ENCODE assay signal across 9 cellular contexts in the genomic region with DNA sequence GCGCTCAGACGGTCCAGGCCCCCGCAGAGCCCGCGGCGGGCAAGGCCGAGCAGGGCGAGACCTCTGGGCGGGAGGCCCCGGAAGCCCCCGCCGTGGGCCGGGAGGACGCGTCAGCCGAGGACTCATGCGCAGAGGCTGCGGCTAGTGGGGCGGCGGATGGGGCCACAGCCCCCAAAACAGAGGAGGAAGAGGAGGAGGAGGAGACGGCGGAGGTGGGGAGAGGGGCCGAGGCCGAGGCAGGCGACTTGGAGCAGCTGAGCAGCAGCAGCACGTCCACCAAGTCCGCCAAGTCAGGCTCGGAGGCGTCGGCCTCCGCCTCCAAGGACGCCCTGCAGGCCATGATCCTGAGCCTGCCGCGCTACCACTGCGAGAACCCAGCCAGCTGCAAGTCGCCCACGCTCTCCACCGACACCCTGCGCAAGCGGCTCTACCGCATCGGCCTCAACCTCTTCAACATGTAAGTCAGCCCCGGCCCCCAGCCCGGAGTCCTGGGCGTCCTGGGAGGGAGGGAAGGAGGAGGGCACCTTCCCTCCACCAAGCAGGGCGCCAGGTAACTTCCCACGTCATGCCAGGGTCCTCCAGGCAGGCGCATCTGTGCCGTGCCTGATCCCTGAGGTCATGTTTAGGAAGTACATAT.
A peak's percentile ranks its signal among the peaks of the same experiment; 100 is the strongest.
DNase-seq lines count a peak whose midpoint lies in the region; ATAC-seq, FAIRE-seq and TF ChIP-seq lines count a peak whose summit lies in the region.
"Had no signal": no experiment of that assay in that cellular context is flagged by ENCODE, and none has a peak within 500 bp of the region (broad histone marks: within the 10 kb centered on the region; RNA-seq: fewer than 3 reads in every experiment).

No MANE protein-coding gene starts in this region.

- no peak for TF ChIP-seq EP300 in H1 (IDR thresholded peaks at IDR 0.05; ENCODE audit: borderline replicate concordance in 1 of 2, low read depth in 2 of 2, low read length in 2 of 2)

- no peak overlapping the region for H2BK120ac ChIP-seq in H1 (replicated peaks; ENCODE audit: low read depth, low read length)

- H3K4me1 Mint-ChIP-seq in nephron progenitor cell = peaks cover 52% of the 10 kb centered on the region

- peak; percentile 8 to 9 for DNase-seq in activated CD4-positive, alpha-beta T cell treated with anti-CD3 and anti-CD28 coated beads for 4 hours
- DNase-seq in activated CD4-positive, alpha-beta T cell treated with anti-CD3 and anti-CD28 coated beads, Interleukin-2, amount 50 U/mL, for 1 hour = no peak
- DNase-seq in H1 (ENCODE audit: low read depth in 1 of 2, low spot score in 2 of 2) (peak in 1 of 2 experiments; percentile 70), nephron progenitor cell (peak; percentile 49), NOMO-1 (lab: John Stamatoyannopoulos, UW; ENCODE audit: unreplicated experiment in 2 of 2) (no peak)

- 12% methylated on average over 26 of the region's 49 CpGs; no CpG with 5 or more reads in 1 of the 2 experiments for WGBS in H1 (ENCODE audit: extremely low coverage in 1 of 2, insufficient coverage in 1 of 2, insufficient read length in 1 of 2, insufficient replicate concordance in 2 of 2, low coverage in 1 of 2, low lambda C conversion rate in 2 of 2, missing lambda C conversion rate in 1 of 2), 2 experiments
- 28% methylated on average over 49 of the region's 49 CpGs for WGBS in thymus

- peaks cover 0 to 6% of the 10 kb centered on the region in 2 experiments; a peak in 1 of 4 replicates for H3K9me3 ChIP-seq in H1 (ENCODE audit: insufficient read depth in 2 of 2, low read depth in 1 of 2, low read length in 1 of 2)
- no peaks in the 10 kb centered on the region for H3K9me3 ChIP-seq in thymus (ENCODE audit: control insufficient read depth)

- peak overlapping the region; percentile 95; the same call in 1 of the 2 replicates for H2BK12ac ChIP-seq in H1 (ENCODE audit: low read depth, low read length)

- H3K14ac ChIP-seq in H1 (ENCODE audit: insufficient read length) = no peak overlapping the region

- H3K79me1 ChIP-seq in H1 (ENCODE audit: low read depth, low read length) = no peaks in the 10 kb centered on the region

- peak overlapping the region; percentile 73 for H3K4me3 Mint-ChIP-seq in nephron progenitor cell

- H2AK5ac ChIP-seq in H1 (ENCODE audit: low read depth, low read length) = no peak overlapping the region; the same call in 1 of the 2 replicates

- H3K4me3 ChIP-seq in H1 (ENCODE audit: extremely low read depth in 1 of 4, insufficient read depth in 2 of 4, low read depth in 3 of 4, low read length in 4 of 4) (peak overlapping the region; percentile 18 to 53 (median 26); a peak in 6 of 8 replicates), thymus (ENCODE audit: low read length) (peak overlapping the region; percentile 27)

- H3K27me3 ChIP-seq in H1 (replicated peaks in 1 of 4; ENCODE audit: control insufficient read depth in 3 of 4, extremely low read depth in 1 of 4, insufficient read depth in 3 of 4, low read length in 3 of 4) (peaks cover 6 to 41% (median 27%) of the 10 kb centered on the region in 4 experiments), thymus (ENCODE audit: control insufficient read depth, insufficient read depth) (peaks cover 13% of the 10 kb centered on the region)

- peak overlapping the region; percentile 72; the same call in 1 of the 2 replicates for H2AFZ ChIP-seq in H1 (ENCODE audit: low read length)

- H3K36me3 ChIP-seq in H1 (ENCODE audit: control insufficient read depth in 2 of 4, insufficient read depth in 4 of 4, low read length in 3 of 4) = 0 out of 8 replicates have a peak, but pooled peaks cover 0 to 3% (median 0%) of the 10 kb centered on the region in 4 experiments
- no peaks in the 10 kb centered on the region for H3K36me3 ChIP-seq in thymus (ENCODE audit: control insufficient read depth, insufficient read depth)

- H3K4me2 ChIP-seq in H1 (ENCODE audit: insufficient read depth in 1 of 2, low read depth in 2 of 2, low read length in 2 of 2) = peak overlapping the region; percentile 51 to 66

- no peak overlapping the region for H3K27ac Mint-ChIP-seq in nephron progenitor cell

- no peak overlapping the region for H3K56ac ChIP-seq in H1 (replicated peaks; ENCODE audit: insufficient read length, low read depth, low read length)

- CTCF ChIA-PET in H1 (lab: Charles Lee; ENCODE audit: partially characterized antibody) = interaction anchor here (1.2 to 2.4 kb wide), 6 partner anchors 10 to 81 kb away, joined by 3 to 18 read pairs (median 6); no protein-coding TSS in a partner anchor

- H2BK5ac ChIP-seq in H1 (ENCODE audit: low read depth, low read length) = peak overlapping the region; percentile 75; the same call in 1 of the 2 replicates

- no peaks in the 10 kb centered on the region for H3K36me3 Mint-ChIP-seq in nephron progenitor cell (ENCODE audit: low read depth)

- peak overlapping the region; percentile 84 for H4K8ac ChIP-seq in H1 (ENCODE audit: extremely low read depth, insufficient read depth, low read length)

- H3K4me1 ChIP-seq in H1 (replicated peaks in 1 of 4; ENCODE audit: control insufficient read depth in 3 of 4, insufficient read depth in 4 of 4, low read length in 3 of 4) = peaks cover 4 to 41% (median 26%) of the 10 kb centered on the region in 4 experiments
- no peaks in the 10 kb centered on the region for H3K4me1 ChIP-seq in thymus (ENCODE audit: control insufficient read depth, insufficient read depth, low read length)

- no peak overlapping the region for H3K23ac ChIP-seq in H1 (ENCODE audit: insufficient read length)

- peak overlapping the region; percentile 66; the same call in 1 of the 2 replicates for H2BK20ac ChIP-seq in H1 (ENCODE audit: low read length)

- H4K5ac ChIP-seq in H1 (ENCODE audit: insufficient read length, low read depth, low read length) = no peak overlapping the region

- H3K23me2 ChIP-seq in H1 (ENCODE audit: low read depth, low read length) = no peaks in the 10 kb centered on the region; the same call in 1 of the 2 replicates

- FAIRE-seq in H1 (lab: Jason Lieb, UNC) = no peak
- FAIRE-seq: A204.1 had no signal

- H3K27me3 Mint-ChIP-seq in nephron progenitor cell (ENCODE audit: low read depth, poor library complexity) = peaks cover 70% of the 10 kb centered on the region

- H2BK15ac ChIP-seq in H1 (ENCODE audit: low read length) = peak overlapping the region; percentile 97; the same call in 1 of the 2 replicates

- H4K20me1 ChIP-seq in H1 (replicated peaks in 1 of 2; ENCODE audit: control insufficient read depth in 1 of 2, insufficient read depth in 2 of 2, low read length in 2 of 2) = no peaks in the 10 kb centered on the region

- no peak overlapping the region for H3K9ac ChIP-seq in H1 (replicated peaks in 1 of 4; ENCODE audit: extremely low read depth in 1 of 4, low read depth in 3 of 4, low read length in 3 of 4)

- ATAC-seq in GM21619 (IDR thresholded peaks at IDR 0.05; ENCODE audit: unreplicated experiment) = no peak
- ATAC-seq in HG03469 (IDR thresholded peaks at IDR 0.05; ENCODE audit: unreplicated experiment) = no peak

- H3K9me3 Mint-ChIP-seq in nephron progenitor cell = no peaks in the 10 kb centered on the region

- H3K18ac ChIP-seq in H1 (ENCODE audit: extremely low read depth, low read length) = peak overlapping the region; percentile 88

- H3K27ac ChIP-seq in H1 (ENCODE audit: low read depth, low read length) (no peak overlapping the region), thymus (ENCODE audit: low read depth) (no peak overlapping the region)

- no peak for TF ChIP-seq POLR2A in H1 (IDR thresholded peaks at IDR 0.05; ENCODE audit: control extremely low read depth in 1 of 2, low read depth in 2 of 2, low read length in 2 of 2)

- H4K91ac ChIP-seq in H1 (replicated peaks; ENCODE audit: insufficient read length, low read length) = peak overlapping the region; percentile 31

- TF ChIP-seq RAD21 in H1 (IDR thresholded peaks at IDR 0.05 in 1 of 2, conservative IDR thresholded peaks at IDR 0.05 in 1 of 2; ENCODE audit: low read depth in 2 of 2, low read length in 2 of 2) = no peak

- POLR2A ChIA-PET in H1 (lab: Charles Lee; ENCODE audit: partially characterized antibody) = interaction anchor here (0.5 to 4.2 kb wide), 3 partner anchors 10 to 21 kb away, joined by 5 to 19 read pairs (median 7); no protein-coding TSS in a partner anchor

- H3K4ac ChIP-seq in H1 (replicated peaks; ENCODE audit: insufficient read length, low read depth, low read length) = no peak overlapping the region

- no peaks in the 10 kb centered on the region for H3K79me2 ChIP-seq in H1 (ENCODE audit: control insufficient read depth in 1 of 2, insufficient read depth in 2 of 2, low read length in 2 of 2)

- TF ChIP-seq CTCF in H1 (IDR thresholded peaks at IDR 0.05; ENCODE audit: control extremely low read depth in 1 of 3, insufficient read depth in 1 of 3, low read depth in 1 of 3, low read length in 3 of 3) = no peak
- TF ChIP-seq CTCF in nephron progenitor cell (IDR thresholded peaks at IDR 0.05) = no peak

TF ChIP-seq in H1, 55 proteins besides CTCF, POLR2A, EP300 and RAD21 (continues in another document):
- TF ChIP-seq SP4 (IDR thresholded peaks at IDR 0.05; ENCODE audit: low read length) = no peak
- TF ChIP-seq YY1 (IDR thresholded peaks at IDR 0.05; ENCODE audit: low read depth, low read length) = no peak
- no peak for TF ChIP-seq RBBP5 (IDR thresholded peaks at IDR 0.05; ENCODE audit: borderline replicate concordance, low read depth, low read length)
- TF ChIP-seq SIN3A (conservative IDR thresholded peaks at IDR 0.05 in 1 of 2, IDR thresholded peaks at IDR 0.05 in 1 of 2; ENCODE audit: low read depth in 1 of 2, low read length in 2 of 2) = no peak
- TF ChIP-seq KDM1A (IDR thresholded peaks at IDR 0.05; ENCODE audit: borderline replicate concordance, low read length) = no peak
- no peak for TF ChIP-seq HDAC2 (IDR thresholded peaks at IDR 0.05; ENCODE audit: borderline replicate concordance in 1 of 2, low read depth in 2 of 2, low read length in 2 of 2)
- TF ChIP-seq, protein P1, sequence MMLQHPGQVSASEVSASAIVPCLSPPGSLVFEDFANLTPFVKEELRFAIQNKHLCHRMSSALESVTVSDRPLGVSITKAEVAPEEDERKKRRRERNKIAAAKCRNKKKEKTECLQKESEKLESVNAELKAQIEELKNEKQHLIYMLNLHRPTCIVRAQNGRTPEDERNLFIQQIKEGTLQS (IDR thresholded peaks at IDR 0.05; ENCODE audit: insufficient read depth, low read depth, low read length) = no peak
- TF ChIP-seq E2F6 (IDR thresholded peaks at IDR 0.05) = peak; percentile 76
- TF ChIP-seq MAFK (IDR thresholded peaks at IDR 0.05; ENCODE audit: low read depth, low read length) = no peak
- TF ChIP-seq RXRA (IDR thresholded peaks at IDR 0.05; ENCODE audit: insufficient read depth, low read depth, low read length) = no peak
- TF ChIP-seq PHF8 (conservative IDR thresholded peaks at IDR 0.05; ENCODE audit: low read depth, low read length) = no peak
- TF ChIP-seq SIRT6 (IDR thresholded peaks at IDR 0.05; ENCODE audit: low read length) = no peak
- no peak for TF ChIP-seq CBX5 (IDR thresholded peaks at IDR 0.05; ENCODE audit: low read depth, low read length)

Comparison
In these comparisons a context has a peak if more than half of its experiments do, and no peak if none do; other contexts are left out.
1. DNase-seq: peak in activated CD4-positive, alpha-beta T cell treated with anti-CD3 and anti-CD28 coated beads for 4 hours (2 of 2) and nephron progenitor cell (single experiment); none in activated CD4-positive, alpha-beta T cell treated with anti-CD3 and anti-CD28 coated beads, Interleukin-2, amount 50 U/mL, for 1 hour (single experiment) and NOMO-1 (0 of 2).